ENCODE assay signal across 22 cellular contexts in the genomic region with DNA sequence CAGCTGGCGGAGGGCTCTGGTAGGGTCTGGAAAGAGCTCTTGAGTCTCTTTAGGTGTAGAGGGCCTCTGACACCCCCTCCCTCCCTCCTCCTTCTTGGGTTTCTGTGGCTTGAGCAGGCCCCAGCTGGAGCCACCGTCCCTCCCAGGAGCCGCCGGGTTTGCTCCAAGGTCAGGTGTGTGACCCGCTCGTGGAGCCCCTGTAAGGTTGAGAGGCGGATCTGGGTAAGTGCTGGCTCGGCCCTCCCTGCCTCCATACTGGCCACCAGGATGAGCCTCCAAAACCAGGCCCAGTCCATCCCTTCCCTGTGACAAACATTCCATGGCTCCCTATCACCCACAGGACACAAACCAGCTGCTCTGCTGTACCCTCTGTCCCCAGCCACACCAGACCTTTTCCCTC. TPM values are rescaled to one million over a fixed set of nuclear protein-coding genes. Genes with fewer than 3 reads are reported as not detected.
DNase-seq lines count a peak whose midpoint lies in the region; ATAC-seq and TF ChIP-seq lines count a peak whose summit lies in the region.
"Had no signal": no experiment of that assay in that cellular context is flagged by ENCODE, and none has a peak within 500 bp of the region (broad histone marks: within the 10 kb centered on the region; RNA-seq: fewer than 3 reads in every experiment).

No MANE protein-coding gene starts in this region.

- H3K9me3 ChIP-seq in T-helper 17 cell (ENCODE audit: control insufficient read depth, low read length, poor library complexity, severe bottlenecking) (no peaks in the 10 kb centered on the region), upper lobe of right lung (no peaks in the 10 kb centered on the region)
- H3K9me3 ChIP-seq: SJCRH30 had no signal

- no peak overlapping the region for H3K27ac ChIP-seq in upper lobe of right lung
- H3K27ac ChIP-seq: PC-9, SJCRH30 had no signal

- DNase-seq in activated naive CD4-positive, alpha-beta T cell treated with anti-CD3 and anti-CD28 coated beads, Interleukin-2, amount 50 U/mL, for 72 hours (ENCODE audit: low spot score in 2 of 2) = no peak
- DNase-seq in activated naive CD4-positive, alpha-beta T cell treated with anti-CD3 and anti-CD28 coated beads, Interleukin-2, amount 50 U/mL, for 16 hours = no peak
- no peak for DNase-seq in T-helper 17 cell
- peak; percentile 39 for DNase-seq in left kidney (ENCODE audit: low read depth, low spot score)
- DNase-seq in upper lobe of right lung = peak; percentile 52
- no peak for DNase-seq in lower leg skin (ENCODE audit: low spot score in 2 of 2)
- DNase-seq in activated CD4-positive, alpha-beta T cell treated with anti-CD3 and anti-CD28 coated beads, Interleukin-2, amount 10 ng/mL, durations not matched to agents 24 days and 14 days = no peak
- DNase-seq: Calu3; DMS79 treated with DMSO at 0.1 percent for 48 hours; Karpas-422; NCI-H1092 treated with DMSO at 0.1 percent for 48 hours; NCI-H1436; NCI-H187; NCI-H2081 treated with DMSO at 0.1 percent for 48 hours; NCI-H446 treated with DMSO at 0.1 percent for 48 hours; NCI-H526; NCI-H82; NK-92 treated with Interleukin-12 subunit alpha and Interleukin-12 subunit beta, amount 100 ng/mL, for 24 hours; PC-9; SJCRH30 had no signal

- peaks cover 2% of the 10 kb centered on the region for H3K4me1 ChIP-seq in upper lobe of right lung

- no peaks in the 10 kb centered on the region for H3K27me3 Mint-ChIP-seq in T-helper 17 cell
- no peaks in the 10 kb centered on the region for H3K27me3 Mint-ChIP-seq in activated CD4-positive, alpha-beta T cell treated with anti-CD3 and anti-CD28 coated beads, Interleukin-2, amount 10 ng/mL, durations not matched to agents 24 days and 14 days

- no peaks in the 10 kb centered on the region for H3K36me3 Mint-ChIP-seq in activated naive CD4-positive, alpha-beta T cell treated with anti-CD3 and anti-CD28 coated beads, Interleukin-2, amount 50 U/mL, for 72 hours
- no peaks in the 10 kb centered on the region for H3K36me3 Mint-ChIP-seq in T-helper 17 cell (ENCODE audit: low read depth)
- no peaks in the 10 kb centered on the region for H3K36me3 Mint-ChIP-seq in activated CD4-positive, alpha-beta T cell treated with anti-CD3 and anti-CD28 coated beads, Interleukin-2, amount 10 ng/mL, durations not matched to agents 24 days and 14 days (ENCODE audit: low read depth)

- H3K4me3 Mint-ChIP-seq in T-helper 17 cell = no peak overlapping the region
- H3K4me3 Mint-ChIP-seq in activated CD4-positive, alpha-beta T cell treated with anti-CD3 and anti-CD28 coated beads, Interleukin-2, amount 10 ng/mL, durations not matched to agents 24 days and 14 days = no peak overlapping the region

- peak overlapping the region; percentile 4 for H3K27ac Mint-ChIP-seq in activated naive CD4-positive, alpha-beta T cell treated with anti-CD3 and anti-CD28 coated beads, Interleukin-2, amount 50 U/mL, for 72 hours
- H3K27ac Mint-ChIP-seq in T-helper 17 cell = peak overlapping the region; percentile 14
- no peak overlapping the region for H3K27ac Mint-ChIP-seq in activated CD4-positive, alpha-beta T cell treated with anti-CD3 and anti-CD28 coated beads, Interleukin-2, amount 10 ng/mL, durations not matched to agents 24 days and 14 days

- no peak for ATAC-seq in activated naive CD4-positive, alpha-beta T cell treated with anti-CD3 and anti-CD28 coated beads, Interleukin-2, amount 50 U/mL, for 72 hours
- ATAC-seq in T-helper 17 cell (no peak), upper lobe of right lung (no peak)
- ATAC-seq: Right ventricle myocardium inferior had no signal

- intact Hi-C loops in upper lobe of right lung (cut with DNase I) (no loop called here), lower leg skin (cut with DNase I; ENCODE audit: low total_unique reads) (no loop called here)
- intact Hi-C loops in activated CD4-positive, alpha-beta T cell treated with anti-CD3 and anti-CD28 coated beads, Interleukin-2, amount 10 ng/mL, durations not matched to agents 24 days and 14 days (cut with micrococcal nuclease) = no loop called here

- H3K9me3 Mint-ChIP-seq in activated naive CD4-positive, alpha-beta T cell treated with anti-CD3 and anti-CD28 coated beads, Interleukin-2, amount 50 U/mL, for 72 hours = no peaks in the 10 kb centered on the region
- H3K9me3 Mint-ChIP-seq in activated CD4-positive, alpha-beta T cell treated with anti-CD3 and anti-CD28 coated beads, Interleukin-2, amount 10 ng/mL, durations not matched to agents 24 days and 14 days = no peaks in the 10 kb centered on the region

- H3K4me1 Mint-ChIP-seq in T-helper 17 cell = peaks cover 4% of the 10 kb centered on the region
- no peaks in the 10 kb centered on the region for H3K4me1 Mint-ChIP-seq in activated CD4-positive, alpha-beta T cell treated with anti-CD3 and anti-CD28 coated beads, Interleukin-2, amount 10 ng/mL, durations not matched to agents 24 days and 14 days

- TF ChIP-seq CTCF in upper lobe of right lung (IDR thresholded peaks at IDR 0.05) (no peak), lower leg skin (IDR thresholded peaks at IDR 0.05) (no peak)

- no peaks in the 10 kb centered on the region for H3K36me3 ChIP-seq in upper lobe of right lung
- H3K36me3 ChIP-seq: SJCRH30 had no signal

- H3K27me3 ChIP-seq in upper lobe of right lung = no peaks in the 10 kb centered on the region
- H3K27me3 ChIP-seq: SJCRH30 had no signal

- no peak for TF ChIP-seq POLR2A in lower leg skin (IDR thresholded peaks at IDR 0.05)

- 95 to 98% methylated on average over 8 of the region's 8 CpGs for WGBS in lower leg skin, 2 donors

- no peak overlapping the region for H3K4me3 ChIP-seq in upper lobe of right lung
- H3K4me3 ChIP-seq in lower leg skin (ENCODE audit: low read depth, poor library complexity, severe bottlenecking) = no peak overlapping the region
- H3K4me3 ChIP-seq: PC-9, SJCRH30 had no signal

RNA-seq across cellular contexts. Expression of gene PLEKHB1, which starts 9.3 kb away (rescaled TPM):
- total RNA-seq in activated naive CD4-positive, alpha-beta T cell treated with anti-CD3 and anti-CD28 coated beads, Interleukin-2, amount 50 U/mL, for 72 hours = 10 to 100 TPM; 16.4 to 19.9 TPM
- total RNA-seq in T-helper 17 cell (10 to 100 TPM; 26.5 to 33.8 TPM), upper lobe of right lung (30.5 TPM), lower leg skin (10 to 100 TPM in 2 of 4 donors, 1 to 10 TPM in 2; 2.9 to 18.9 (median 9.1) TPM)
- total RNA-seq in activated CD4-positive, alpha-beta T cell treated with anti-CD3 and anti-CD28 coated beads, Interleukin-2, amount 10 ng/mL, durations not matched to agents 24 days and 14 days = 1.0 and 1.5 TPM in 2 replicates
- total RNA-seq: RPMI7951 had no signal

RNA-seq across cellular contexts. Expression of gene FAM168A, which starts 57.8 kb away (rescaled TPM):
- total RNA-seq in activated naive CD4-positive, alpha-beta T cell treated with anti-CD3 and anti-CD28 coated beads, Interleukin-2, amount 50 U/mL, for 72 hours = 10 to 100 TPM; 16.6 to 23.4 TPM
- total RNA-seq in T-helper 17 cell = 10 to 100 TPM; 21.1 to 22.2 TPM
- 30.7 TPM for total RNA-seq in upper lobe of right lung
- total RNA-seq in lower leg skin = 10 to 100 TPM; 10.7 to 28.1 (median 20.5) TPM
- 17.4 and 19.8 TPM in 2 replicates for total RNA-seq in activated CD4-positive, alpha-beta T cell treated with anti-CD3 and anti-CD28 coated beads, Interleukin-2, amount 10 ng/mL, durations not matched to agents 24 days and 14 days

Comparison
In these comparisons a context has a peak if more than half of its experiments do, and no peak if none do; other contexts are left out.
1. DNase-seq: peak in left kidney (single experiment) and upper lobe of right lung (single experiment); none in activated naive CD4-positive, alpha-beta T cell treated with anti-CD3 and anti-CD28 coated beads, Interleukin-2, amount 50 U/mL, for 72 hours (0 of 2), activated naive CD4-positive, alpha-beta T cell treated with anti-CD3 and anti-CD28 coated beads, Interleukin-2, amount 50 U/mL, for 16 hours (single experiment), T-helper 17 cell (0 of 3), lower leg skin (0 of 2) and activated CD4-positive, alpha-beta T cell treated with anti-CD3 and anti-CD28 coated beads, Interleukin-2, amount 10 ng/mL, durations not matched to agents 24 days and 14 days (single experiment).